7 cellular contexts compared by ENCODE assay signal in the genomic region with DNA sequence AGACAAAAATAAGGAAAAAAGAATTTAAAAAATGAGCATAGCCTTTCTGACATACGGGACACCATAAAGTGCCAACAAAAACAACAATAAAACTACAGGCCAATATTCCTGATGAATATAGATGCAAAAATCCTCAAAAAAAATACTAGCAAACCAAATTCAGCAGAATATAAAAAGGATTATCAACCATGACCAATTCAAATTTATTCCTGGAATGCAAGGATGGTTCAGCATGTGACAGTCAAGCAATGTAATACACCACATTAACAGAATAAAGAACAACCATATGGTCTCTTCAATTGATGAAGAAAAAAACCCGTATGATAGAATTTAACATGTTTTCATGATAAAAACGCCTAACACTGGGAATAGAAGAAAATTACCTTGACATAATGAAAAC.
"Had no signal": no experiment of that assay in that cellular context is flagged by ENCODE, and none has a peak within 500 bp of the region (broad histone marks: within the 10 kb centered on the region; RNA-seq: fewer than 3 reads in every experiment).

No MANE protein-coding gene starts in this region.

- DNase-seq: GDM1, GF-D8 had no signal

- ATAC-seq: GM12878 had no signal

- H3K4me3 ChIP-seq: GM12878 had no signal

- FAIRE-seq: GM12878, GM12891, GM12892, GM18507, GM19239 had no signal
